Comparison of ENCODE assay signal across 11 cellular contexts in the genomic region with DNA sequence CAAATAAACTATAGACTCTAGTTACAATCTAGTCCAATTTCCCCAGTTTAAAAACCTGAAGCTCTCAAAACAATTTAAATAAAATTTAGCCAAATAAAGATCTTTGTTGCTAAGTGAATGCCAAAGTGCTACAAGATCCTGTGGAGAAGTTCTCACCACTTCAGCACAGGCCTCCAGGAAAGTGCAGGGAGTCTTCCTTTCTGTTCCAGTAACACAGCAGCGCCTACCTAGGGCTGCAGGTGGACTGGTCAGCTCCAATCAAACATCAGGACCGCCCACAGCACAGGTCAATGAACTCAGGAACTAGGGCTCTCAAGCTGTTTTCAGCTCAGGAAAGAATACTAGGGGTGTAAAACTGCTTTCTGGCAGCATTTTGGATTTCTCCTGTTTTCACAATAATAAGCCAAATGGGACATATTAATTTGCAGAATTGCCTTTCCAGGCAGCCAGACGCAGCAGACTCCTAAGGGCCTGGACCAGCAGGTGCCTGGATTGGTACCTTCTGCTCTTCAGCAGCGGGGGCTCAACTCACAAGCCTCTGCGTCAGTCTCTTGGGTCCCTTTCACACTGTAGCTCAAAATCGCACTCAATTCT. TPM values are rescaled to one million over a fixed set of nuclear protein-coding genes. Genes with fewer than 3 reads are reported as not detected.
DNase-seq lines count a peak whose midpoint lies in the region; ATAC-seq, FAIRE-seq and TF ChIP-seq lines count a peak whose summit lies in the region.
"Had no signal": no experiment of that assay in that cellular context is flagged by ENCODE, and none has a peak within 500 bp of the region (broad histone marks: within the 10 kb centered on the region; RNA-seq: fewer than 3 reads in every experiment).

No MANE protein-coding gene starts in this region.

- H3K4me3 ChIP-seq in HepG2 (replicated peaks in 1 of 3; ENCODE audit: insufficient read depth in 1 of 3, low read depth in 2 of 3, low read length in 3 of 3) (peak overlapping the region in 2 of 3 experiments; percentile 64 to 73; a peak in 3 of 6 replicates), tibial artery (peak overlapping the region; percentile 77 to 86)

- H3K27ac ChIP-seq in HepG2 (ENCODE audit: extremely low read length, insufficient read depth, low read length) (no peak overlapping the region), tibial artery (peak overlapping the region; percentile 91 to 99)

- TF ChIP-seq CTCF in brain (conservative IDR thresholded peaks at IDR 0.05) (no peak), HepG2 (CRISPR knock-in tag; IDR thresholded peaks at IDR 0.05) (no peak), tibial artery (IDR thresholded peaks at IDR 0.05) (no peak)

- H3K36me3 ChIP-seq in HepG2 (replicated peaks in 1 of 2; ENCODE audit: control insufficient read depth in 1 of 2, insufficient read depth in 2 of 2, low read length in 2 of 2) (no peaks in the 10 kb centered on the region), tibial artery (no peaks in the 10 kb centered on the region)
- H3K36me3 ChIP-seq: adrenal gland had no signal

- POLR2A ChIA-PET in HepG2 (lab: Yijun Ruan, JAX) = no interaction called here

- H3K79me2 ChIP-seq in HepG2 (ENCODE audit: insufficient read depth, low read length) = no peaks in the 10 kb centered on the region

- no peaks in the 10 kb centered on the region for H3K36me3 Mint-ChIP-seq in activated T-cell treated with anti-CD3 and anti-CD28 coated beads, Interleukin-2, amount 50 U/mL, for 24 hours (ENCODE audit: low read depth)
- no peaks in the 10 kb centered on the region for H3K36me3 Mint-ChIP-seq in brain

- H3K4me1 ChIP-seq in HepG2 (ENCODE audit: insufficient read depth, low read length) (peaks cover 16% of the 10 kb centered on the region), tibial artery (peaks cover 0 to 31% (median 18%) of the 10 kb centered on the region in 4 donors)

- peaks cover 0 to 34% of the 10 kb centered on the region in 2 experiments; a peak in 3 of 5 replicates for H3K27me3 ChIP-seq in HepG2 (ENCODE audit: control insufficient read depth in 1 of 2, insufficient read depth in 2 of 2, low read length in 2 of 2)
- H3K27me3 ChIP-seq in tibial artery = no peaks in the 10 kb centered on the region
- H3K27me3 ChIP-seq: adrenal gland had no signal

- peaks cover 67% of the 10 kb centered on the region for H3K27me3 Mint-ChIP-seq in activated T-cell treated with anti-CD3 and anti-CD28 coated beads, Interleukin-2, amount 50 U/mL, for 24 hours
- H3K27me3 Mint-ChIP-seq in brain = peaks cover 81% of the 10 kb centered on the region

- H3K27ac Mint-ChIP-seq in activated T-cell treated with anti-CD3 and anti-CD28 coated beads, Interleukin-2, amount 50 U/mL, for 24 hours = no peak overlapping the region
- peak overlapping the region in 2 of 5 experiments; percentile 69 to 83 for H3K27ac Mint-ChIP-seq in brain

- no peak overlapping the region for H2AFZ ChIP-seq in HepG2 (ENCODE audit: low read length)

- DNase-seq in activated T-cell treated with anti-CD3 and anti-CD28 coated beads, Interleukin-2, amount 50 U/mL, for 24 hours = no peak
- DNase-seq in activated T-cell treated with anti-CD3 and anti-CD28 coated beads for 4 hours (no peak), HepG2 (ENCODE audit: low spot score) (no peak), tibial artery (no peak), NCI-H69 (lab: John Stamatoyannopoulos, UW) (no peak), hippocampal formation (lab: John Stamatoyannopoulos, UW) (no peak)
- DNase-seq: SHP77 treated with DMSO at 0.1 percent for 48 hours had no signal

- in situ Hi-C loops in HepG2 (cut with HindIII; ENCODE audit: extremely low pct_ligation_motif_present, low pct_unique_long_range_greater_than_20kb) = no loop called here

- peak; percentile 21; the same call in 1 of the 3 replicates for ATAC-seq in HepG2
- ATAC-seq in GM18517 (IDR thresholded peaks at IDR 0.05; ENCODE audit: unreplicated experiment) = no peak

- TF ChIP-seq POLR2A in HepG2 (IDR thresholded peaks at IDR 0.05; ENCODE audit: insufficient read depth in 1 of 2, low read depth in 2 of 2, low read length in 2 of 2) = no peak

- H3K4me1 Mint-ChIP-seq in activated T-cell treated with anti-CD3 and anti-CD28 coated beads, Interleukin-2, amount 50 U/mL, for 24 hours (ENCODE audit: low read depth) = peaks cover 37% of the 10 kb centered on the region
- H3K4me1 Mint-ChIP-seq in brain = peaks cover 22% of the 10 kb centered on the region

- intact Hi-C loops in HepG2 (cut with micrococcal nuclease; ENCODE audit: unreplicated experiment) (no loop called here), tibial artery (cut with DNase I; ENCODE audit: low total_unique reads) (no loop called here)

- no peaks in the 10 kb centered on the region for H3K9me3 Mint-ChIP-seq in activated T-cell treated with anti-CD3 and anti-CD28 coated beads, Interleukin-2, amount 50 U/mL, for 24 hours
- H3K9me3 Mint-ChIP-seq in brain = peaks cover 0 to 8% (median 2%) of the 10 kb centered on the region in 5 experiments

- WGBS in HepG2 (ENCODE audit: low lambda C conversion rate) = 33% methylated on average over 6 of the region's 6 CpGs

- TF ChIP-seq RAD21 in HepG2 (CRISPR knock-in tag; IDR thresholded peaks at IDR 0.05) = no peak

- H4K20me1 ChIP-seq in HepG2 (ENCODE audit: insufficient read depth, low read length) = no peaks in the 10 kb centered on the region

- peak overlapping the region; percentile 15; the same call in 1 of the 2 replicates for H3K4me2 ChIP-seq in HepG2 (ENCODE audit: low read depth, low read length)

- no peak overlapping the region for H3K9ac ChIP-seq in HepG2 (ENCODE audit: insufficient read depth, low read depth, low read length)

- no peak for FAIRE-seq in HepG2 (lab: Jason Lieb, UNC)

- H3K4me3 Mint-ChIP-seq in activated T-cell treated with anti-CD3 and anti-CD28 coated beads, Interleukin-2, amount 50 U/mL, for 24 hours = peak overlapping the region; percentile 66
- peak overlapping the region; percentile 75 to 91 (median 81) for H3K4me3 Mint-ChIP-seq in brain

- no peaks in the 10 kb centered on the region for H3K9me3 ChIP-seq in HepG2 (ENCODE audit: low read length)
- H3K9me3 ChIP-seq in tibial artery = no peaks in the 10 kb centered on the region
- H3K9me3 ChIP-seq: adrenal gland had no signal

- CTCF ChIA-PET in HepG2 (lab: Yijun Ruan, JAX; ENCODE audit: low intra/inter-chr PET ratio, low total read pairs) = no interaction called here

- no TSS peak for BruUV-seq in HepG2 (replicated peaks; lab: Mats Ljungman, UMichigan)

- TF ChIP-seq EP300 in HepG2 (IDR thresholded peaks at IDR 0.05; ENCODE audit: low read depth in 2 of 2, low read length in 2 of 2) = no peak
- no peak for TF ChIP-seq EP300 in HepG2 (CRISPR knock-in tag; IDR thresholded peaks at IDR 0.05; ENCODE audit: borderline replicate concordance)

TF ChIP-seq in HepG2, 621 proteins besides CTCF, POLR2A, EP300 and RAD21 (continues in another document):
- TF ChIP-seq ZNF883 (CRISPR knock-in tag; IDR thresholded peaks at IDR 0.05; ENCODE audit: not compliant biosample characterization) = no peak
- TF ChIP-seq, protein P1, sequence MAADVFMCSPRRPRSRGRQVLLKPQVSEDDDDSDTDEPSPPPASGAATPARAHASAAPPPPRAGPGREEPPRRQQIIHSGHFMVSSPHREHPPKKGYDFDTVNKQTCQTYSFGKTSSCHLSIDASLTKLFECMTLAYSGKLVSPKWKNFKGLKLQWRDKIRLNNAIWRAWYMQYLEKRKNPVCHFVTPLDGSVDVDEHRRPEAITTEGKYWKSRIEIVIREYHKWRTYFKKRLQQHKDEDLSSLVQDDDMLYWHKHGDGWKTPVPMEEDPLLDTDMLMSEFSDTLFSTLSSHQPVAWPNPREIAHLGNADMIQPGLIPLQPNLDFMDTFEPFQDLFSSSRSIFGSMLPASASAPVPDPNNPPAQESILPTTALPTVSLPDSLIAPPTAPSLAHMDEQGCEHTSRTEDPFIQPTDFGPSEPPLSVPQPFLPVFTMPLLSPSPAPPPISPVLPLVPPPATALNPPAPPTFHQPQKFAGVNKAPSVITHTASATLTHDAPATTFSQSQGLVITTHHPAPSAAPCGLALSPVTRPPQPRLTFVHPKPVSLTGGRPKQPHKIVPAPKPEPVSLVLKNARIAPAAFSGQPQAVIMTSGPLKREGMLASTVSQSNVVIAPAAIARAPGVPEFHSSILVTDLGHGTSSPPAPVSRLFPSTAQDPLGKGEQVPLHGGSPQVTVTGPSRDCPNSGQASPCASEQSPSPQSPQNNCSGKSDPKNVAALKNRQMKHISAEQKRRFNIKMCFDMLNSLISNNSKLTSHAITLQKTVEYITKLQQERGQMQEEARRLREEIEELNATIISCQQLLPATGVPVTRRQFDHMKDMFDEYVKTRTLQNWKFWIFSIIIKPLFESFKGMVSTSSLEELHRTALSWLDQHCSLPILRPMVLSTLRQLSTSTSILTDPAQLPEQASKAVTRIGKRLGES (CRISPR knock-in tag; IDR thresholded peaks at IDR 0.05; ENCODE audit: borderline replicate concordance) = no peak

RNA-seq across cellular contexts. Expression of a gene that starts 1.5 kb away (rescaled TPM):
- polyA plus RNA-seq in brain (ENCODE audit: insufficient read depth, low read depth, low replicate concordance) (1.3 TPM), HepG2 (2011; rRNA removed) (3.5 and 3.9 TPM in 2 replicates)
- total RNA-seq in HepG2 (2016; rRNA removed; fragmentation: Illumina TruSeq; extraction: Trizol) = 0.34 and 1.2 TPM in 2 replicates
- total RNA-seq in HepG2 (2016; cell fraction: cytosol; rRNA removed; fragmentation: Illumina TruSeq; extraction: Trizol; ENCODE audit: low read depth) = 0.53 TPM in 1 of 2 replicates, not detected in the other
- total RNA-seq in HepG2 (2016; cell fraction: insoluble cytoplasmic fraction; rRNA removed; fragmentation: Illumina TruSeq; extraction: Trizol) = 0.56 and 0.84 TPM in 2 replicates
- total RNA-seq in HepG2 (2016; cell fraction: membrane; rRNA removed; fragmentation: Illumina TruSeq; extraction: Trizol) = 0.28 and 0.40 TPM in 2 replicates
- total RNA-seq in HepG2 (2016; cell fraction: nucleus; rRNA removed; fragmentation: Illumina TruSeq; extraction: Trizol) = 0.53 and 0.62 TPM in 2 replicates
- 1.7 and 2.2 TPM in 2 replicates for polyA plus RNA-seq in HepG2 (2011; cell fraction: cytosol; rRNA removed)
- 3.6 and 4.3 TPM in 2 replicates for polyA plus RNA-seq in HepG2 (2011; cell fraction: nucleus; rRNA removed)
- 1.8 and 2.6 TPM in 2 replicates for polyA plus RNA-seq in HepG2 (2012)
- 0.07 and 0.27 TPM in 2 replicates for polyA plus RNA-seq in HepG2 (2016; cell fraction: cytosol; fragmentation: Illumina TruSeq; extraction: Trizol; ENCODE audit: low read depth)
- polyA plus RNA-seq in HepG2 (2016; cell fraction: insoluble cytoplasmic fraction; fragmentation: Illumina TruSeq; extraction: Trizol; ENCODE audit: low read depth) = 0.24 and 0.50 TPM in 2 replicates
- 0.15 and 0.45 TPM in 2 replicates for polyA plus RNA-seq in HepG2 (2016; cell fraction: membrane; fragmentation: Illumina TruSeq; extraction: Trizol; ENCODE audit: low read depth)
- polyA plus RNA-seq in HepG2 (2016; cell fraction: nucleus; fragmentation: Illumina TruSeq; extraction: Trizol; ENCODE audit: insufficient read depth, low read depth) = 1.4 and 1.5 TPM in 2 replicates
- polyA minus RNA-seq in HepG2 (2011; rRNA and poly(A)+ RNA removed; ENCODE audit: low replicate concordance) = 0.72 and 1.8 TPM in 2 replicates
- polyA minus RNA-seq in HepG2 (2011; cell fraction: cytosol; rRNA and poly(A)+ RNA removed) = 3.2 and 5.4 TPM in 2 replicates
- 5.7 and 7.6 TPM in 2 replicates for polyA minus RNA-seq in HepG2 (2011; cell fraction: nucleus; rRNA and poly(A)+ RNA removed)
- total RNA-seq: myocyte had no signal
